24 cellular contexts compared by ENCODE assay signal in genomic region chr1:201391651-201392511, GRCh38. TPM values are rescaled to one million over a fixed set of nuclear protein-coding genes. Genes with fewer than 3 reads are reported as not detected.
DNase-seq lines count a peak whose midpoint lies in the region; ATAC-seq, FAIRE-seq and TF ChIP-seq lines count a peak whose summit lies in the region.
"Had no signal": no experiment of that assay in that cellular context is flagged by ENCODE, and none has a peak within 500 bp of the region (broad histone marks: within the 10 kb centered on the region; RNA-seq: fewer than 3 reads in every experiment).

No MANE protein-coding gene starts in this region.

- no peak for TF ChIP-seq CTCF in A549 (IDR thresholded peaks at IDR 0.05)
- TF ChIP-seq CTCF in kidney (IDR thresholded peaks at IDR 0.05; ENCODE audit: borderline replicate concordance, extremely low read depth, insufficient read depth), result no peak
- no peak for TF ChIP-seq CTCF in PC-3 (conservative IDR thresholded peaks at IDR 0.05; ENCODE audit: low read depth, low read length)

- ATAC-seq in A549, result peak in 1 of 2 experiments; percentile 20; a peak in 2 of 6 replicates
- no peak for ATAC-seq in PC-3
- no peak for ATAC-seq in GM18511 (IDR thresholded peaks at IDR 0.05; ENCODE audit: unreplicated experiment)
- ATAC-seq: activated naive CD8-positive, alpha-beta T cell treated with anti-CD3 and anti-CD28 coated beads, Interleukin-2, amount 50 U/mL, for 24 hours; HepG2; stimulated activated effector memory CD8-positive, alpha-beta T cell treated with anti-CD3 and anti-CD28 coated beads, Interleukin-12 subunit alpha, Interleukin-12 subunit beta, amount 100 ng/mL, for 72 hours had no signal

- POLR2A ChIA-PET in A549 (lab: Yijun Ruan, JAX) (no interaction called here), PC-3 (lab: Charles Lee; ENCODE audit: unreplicated experiment) (no interaction called here)

- no peaks in the 10 kb centered on the region for H3K9me2 ChIP-seq in PC-3 (replicated peaks; ENCODE audit: low read length)
- H3K9me2 ChIP-seq: SK-N-SH had no signal

- no peak for TF ChIP-seq RAD21 in A549 (conservative IDR thresholded peaks at IDR 0.05 in 1 of 2, IDR thresholded peaks at IDR 0.05 in 1 of 2)

- H3K9ac ChIP-seq in kidney (ENCODE audit: low read length in 2 of 2) (peak overlapping the region in 1 of 2 donors; percentile 9), PC-3 (ENCODE audit: low read length) (no peak overlapping the region)
- H3K9ac ChIP-seq: SK-N-SH had no signal

- no peak for TF ChIP-seq EP300 in A549 (IDR thresholded peaks at IDR 0.05)

- TF ChIP-seq POLR2A in A549 (IDR thresholded peaks at IDR 0.05; ENCODE audit: low read length), result no peak

- CTCF ChIA-PET in A549 (lab: Yijun Ruan, JAX), result interaction anchor here (0.7 to 19.4 kb wide), 7 partner anchors 15 to 803 kb away, joined by 3 to 334 read pairs (median 3); partner anchors contain the start of gene LAD1
- CTCF ChIA-PET in PC-3 (lab: Charles Lee), result no interaction called here

- no peak overlapping the region for H3K4me3 ChIP-seq in A549
- H3K4me3 ChIP-seq in kidney (ENCODE audit: low read length in 2 of 2), result no peak overlapping the region
- no peak overlapping the region for H3K4me3 ChIP-seq in PC-3 (ENCODE audit: low read length)

- H3K9me3 ChIP-seq in A549 (no peaks in the 10 kb centered on the region), kidney (ENCODE audit: control insufficient read depth in 1 of 2, low read length in 2 of 2) (no peaks in the 10 kb centered on the region), PC-3 (ENCODE audit: low read length) (no peaks in the 10 kb centered on the region)
- H3K9me3 ChIP-seq: SK-N-SH had no signal

- no peak for DNase-seq in A549 (ENCODE audit: low read depth in 1 of 2, low spot score in 1 of 2)
- DNase-seq in H4 (ENCODE audit: low spot score), result peak; percentile 39
- DNase-seq in SK-MEL-5 (ENCODE audit: low read depth, low spot score), result peak; percentile 36
- DNase-seq in kidney, result peak; percentile 25
- DNase-seq in PC-3, result no peak
- no peak for DNase-seq in OCI-M1 (lab: John Stamatoyannopoulos, UW)
- DNase-seq in dermis blood vessel endothelial cell, result no peak
- DNase-seq: activated CD4-positive, alpha-beta T cell treated with anti-CD3 and anti-CD28 coated beads, Interleukin-2, amount 50 U/mL, for 4 hours; activated effector memory CD4-positive, alpha-beta T cell treated with Interleukin-2 at 50 U/mL for 16 hours; activated naive CD8-positive, alpha-beta T cell treated with anti-CD3 and anti-CD28 coated beads, Interleukin-2, amount 50 U/mL, for 24 hours; C1 segment of cervical spinal cord; cortex of kidney; NCI-H1105; NCI-H2029 treated with DMSO at 0.1 percent for 48 hours; SK-N-SH had no signal

- 75% methylated on average over 9 of the region's 9 CpGs for WGBS in A549 (ENCODE audit: missing lambda C conversion rate)

- H3K79me2 ChIP-seq in PC-3 (ENCODE audit: low read length), result peaks cover 83% of the 10 kb centered on the region

- H3K4me1 ChIP-seq in A549 (peaks cover 34% of the 10 kb centered on the region), kidney (ENCODE audit: control insufficient read depth in 1 of 2, insufficient read depth in 1 of 2, low read depth in 1 of 2, low read length in 2 of 2) (peaks cover 17 to 19% of the 10 kb centered on the region in 2 donors), PC-3 (ENCODE audit: insufficient read depth, low read length) (peaks cover 20% of the 10 kb centered on the region)

- no peaks in the 10 kb centered on the region for H3K27me3 ChIP-seq in PC-3 (ENCODE audit: low read length)

- BruUV-seq in PC-3 (replicated peaks; lab: Mats Ljungman, UMichigan), result no TSS peak

- H4K20me1 ChIP-seq in PC-3 (ENCODE audit: low read length), result peaks cover 50% of the 10 kb centered on the region

- peaks cover 0 to 8% of the 10 kb centered on the region in 2 donors for H3K36me3 ChIP-seq in kidney (ENCODE audit: control insufficient read depth in 1 of 2, insufficient read depth in 2 of 2, low read length in 2 of 2)
- peaks cover 34% of the 10 kb centered on the region for H3K36me3 ChIP-seq in PC-3 (ENCODE audit: low read depth, low read length)

- H3K4me2 ChIP-seq in A549, result no peak overlapping the region
- H3K4me2 ChIP-seq in PC-3 (ENCODE audit: low read length), result no peak overlapping the region
- H3K4me2 ChIP-seq: SK-N-SH had no signal

- intact Hi-C loops in kidney (cut with DNase I) (no loop called here), PC-3 (cut with micrococcal nuclease) (no loop called here)

- FAIRE-seq in A549 (lab: Jason Lieb, UNC) (no peak), kidney (lab: Jason Lieb, UNC) (no peak)
- FAIRE-seq: D721Med, HepG2 had no signal

- no peak overlapping the region for H2AFZ ChIP-seq in PC-3 (ENCODE audit: low read length)

- H3F3A ChIP-seq in PC-3 (ENCODE audit: low read length, unreplicated experiment), result no peaks in the 10 kb centered on the region

- in situ Hi-C loops in SK-MEL-5 (cut with HindIII; ENCODE audit: low pct_unique_long_range_greater_than_20kb, low sequenced_read_pairs), result no loop called here

- H3K27ac ChIP-seq in A549 (peak overlapping the region; percentile 38 to 76; a peak in 4 of 6 replicates), kidney (ENCODE audit: low read depth in 2 of 2, low read length in 2 of 2) (no peak overlapping the region), PC-3 (ENCODE audit: low read length) (no peak overlapping the region)
- H3K27ac ChIP-seq: RWPE1 had no signal

TF ChIP-seq in A549, 52 proteins besides CTCF, POLR2A, EP300 and RAD21:
- TF ChIP-seq EHF (CRISPR knock-in tag; IDR thresholded peaks at IDR 0.05) (no peak), JUNB (IDR thresholded peaks at IDR 0.05) (no peak), CEBPB (IDR thresholded peaks at IDR 0.05) (no peak), MAZ (IDR thresholded peaks at IDR 0.05; ENCODE audit: borderline replicate concordance, low read depth, low read length) (no peak)

RNA-seq across cellular contexts. Expression of gene LAD1, which starts 7.2 kb away (rescaled TPM):
- 0.19 and 0.26 TPM in 2 replicates for polyA plus RNA-seq in A549 (2011; rRNA removed)
- polyA plus RNA-seq in A549 (2012; cell fraction: cytosol; rRNA removed), result 0.10 and 0.16 TPM in 2 replicates
- 0.09 and 0.30 TPM in 2 replicates for polyA plus RNA-seq in A549 (2012; cell fraction: nucleus; rRNA removed)
- polyA plus RNA-seq in A549 (2017; fragmentation: RNase III; extraction: RNeasy Plus Mini Kit Qiagen cat#74134 plus additional on column Dnase treatment), result 0.67 to 1.1 TPM (median 0.87 TPM) in 3 replicates
- 0.49 and 0.83 TPM in 2 replicates for polyA minus RNA-seq in A549 (2011; rRNA and poly(A)+ RNA removed)
- not detected in 2 replicates for total RNA-seq in H4 (2014; rRNA removed; shearing (Covaris generic))
- 0.34 and 0.83 TPM in 2 replicates for total RNA-seq in SK-MEL-5 (2014; rRNA removed; shearing (Covaris generic))
- 0.23 and 1.0 TPM in 2 replicates for polyA plus RNA-seq in SK-MEL-5 (2015; cell fraction: cytosol; rRNA removed)
- polyA plus RNA-seq in SK-MEL-5 (2015; cell fraction: nucleus; rRNA removed), result 0.21 TPM in 1 of 2 replicates, not detected in the other
- total RNA-seq in kidney, result 72.6 TPM
- polyA plus RNA-seq in kidney (ENCODE audit: insufficient read depth, low read depth, low replicate concordance), result 70.7 TPM
- 310 and 381 TPM in 2 replicates for total RNA-seq in PC-3 (2014; rRNA removed)
- total RNA-seq in dermis blood vessel endothelial cell, result 0.09 and 0.68 TPM in 2 replicates
- total RNA-seq: NCI-H460; neural crest cell; T-helper 2 cell treated with Interferon-gamma antibody and Interleukin-4, amounts not matched to agents 100 ng/mL and 5 ng/mL, for 36 hours had no signal
- polyA plus RNA-seq: SK-N-SH had no signal

RNA-seq across cellular contexts. Expression of gene TNNT2, which starts 14.4 kb away (rescaled TPM):
- polyA plus RNA-seq in A549 (2011; rRNA removed), result not detected in 2 replicates
- polyA plus RNA-seq in A549 (2012; cell fraction: cytosol; rRNA removed), result not detected in 2 replicates
- polyA plus RNA-seq in A549 (2012; cell fraction: nucleus; rRNA removed), result not detected in 2 replicates
- 0.09 to 0.10 TPM (median 0.09 TPM) in 3 replicates for polyA plus RNA-seq in A549 (2017; fragmentation: RNase III; extraction: RNeasy Plus Mini Kit Qiagen cat#74134 plus additional on column Dnase treatment)
- 0.10 TPM in 1 of 2 replicates, not detected in the other for polyA minus RNA-seq in A549 (2011; rRNA and poly(A)+ RNA removed)
- total RNA-seq in H4 (2014; rRNA removed; shearing (Covaris generic)), result not detected in 2 replicates
- not detected in 2 replicates for total RNA-seq in SK-MEL-5 (2014; rRNA removed; shearing (Covaris generic))
- polyA plus RNA-seq in SK-MEL-5 (2015; cell fraction: cytosol; rRNA removed), result not detected in 2 replicates
- polyA plus RNA-seq in SK-MEL-5 (2015; cell fraction: nucleus; rRNA removed), result not detected in 2 replicates
- 2.1 TPM for total RNA-seq in kidney
- polyA plus RNA-seq in kidney (ENCODE audit: insufficient read depth, low read depth, low replicate concordance), result 117 TPM
- total RNA-seq in PC-3 (2014; rRNA removed), result 1.1 and 2.9 TPM in 2 replicates
- not detected in 2 replicates for total RNA-seq in dermis blood vessel endothelial cell
- total RNA-seq: NCI-H460; neural crest cell; T-helper 2 cell treated with Interferon-gamma antibody and Interleukin-4, amounts not matched to agents 100 ng/mL and 5 ng/mL, for 36 hours had no signal

RNA-seq across cellular contexts. Expression of gene TNNI1, which starts 29.6 kb away (rescaled TPM):
- not detected in 2 replicates for polyA plus RNA-seq in A549 (2011; rRNA removed)
- polyA plus RNA-seq in A549 (2012; cell fraction: cytosol; rRNA removed), result 0.05 TPM in 1 of 2 replicates, not detected in the other
- polyA plus RNA-seq in A549 (2012; cell fraction: nucleus; rRNA removed), result 0.45 TPM in 1 of 2 replicates, not detected in the other
- not detected in 3 replicates for polyA plus RNA-seq in A549 (2017; fragmentation: RNase III; extraction: RNeasy Plus Mini Kit Qiagen cat#74134 plus additional on column Dnase treatment)
- not detected in 2 replicates for polyA minus RNA-seq in A549 (2011; rRNA and poly(A)+ RNA removed)
- not detected in 2 replicates for total RNA-seq in H4 (2014; rRNA removed; shearing (Covaris generic))
- total RNA-seq in SK-MEL-5 (2014; rRNA removed; shearing (Covaris generic)), result not detected in 2 replicates
- not detected in 2 replicates for polyA plus RNA-seq in SK-MEL-5 (2015; cell fraction: cytosol; rRNA removed)
- polyA plus RNA-seq in SK-MEL-5 (2015; cell fraction: nucleus; rRNA removed), result not detected in 2 replicates
- not detected for total RNA-seq in kidney
- polyA plus RNA-seq in kidney (ENCODE audit: insufficient read depth, low read depth, low replicate concordance), result 17.7 TPM
- not detected in 2 replicates for total RNA-seq in PC-3 (2014; rRNA removed)
- not detected in 2 replicates for total RNA-seq in dermis blood vessel endothelial cell
- total RNA-seq: HepG2; NCI-H460; progenitor cell of endocrine pancreas; T-helper 2 cell treated with Interferon-gamma antibody and Interleukin-4, amounts not matched to agents 100 ng/mL and 5 ng/mL, for 36 hours had no signal
- polyA plus RNA-seq: HepG2, SK-N-SH had no signal

Comparison
In these comparisons a context has a peak if more than half of its experiments do, and no peak if none do; other contexts are left out.
1. DNase-seq: peak in H4 (single experiment), SK-MEL-5 (single experiment) and kidney (single experiment); none in A549 (0 of 2), PC-3 (single experiment), OCI-M1 (single experiment) and dermis blood vessel endothelial cell (single experiment).
2. H3K27ac ChIP-seq: peak in A549 (2 of 2); none in kidney (0 of 2) and PC-3 (single experiment).
3. RNA of gene LAD1, which starts 7.2 kb away (total RNA-seq): 310 to 381 TPM in PC-3 and 72.6 TPM in kidney (single experiment); 0.09 to 0.68 TPM in dermis blood vessel endothelial cell, 0.34 to 0.83 TPM in SK-MEL-5 and not detected in H4; every median in the first group is over 10 times any median in the second.